ENCODE assay signal across 27 cellular contexts in genomic region chr4:24798036-24798610, GRCh38. TPM values are rescaled to one million over a fixed set of nuclear protein-coding genes. Genes with fewer than 3 reads are reported as not detected.
"Had no signal": no experiment of that assay in that cellular context is flagged by ENCODE, and none has a peak within 500 bp of the region (broad histone marks: within the 10 kb centered on the region; RNA-seq: fewer than 3 reads in every experiment).

No MANE protein-coding gene starts in this region.

- ATAC-seq: effector memory CD8-positive, alpha-beta T cell; esophagus mucosa; foreskin keratinocyte; heart right ventricle; left cardiac atrium; left lung; naive thymus-derived CD4-positive, alpha-beta T cell; stimulated activated naive B cell treated with anti-CD40 and anti-IgM and Interleukin-4, amounts not matched to agents 10 μg/mL and 1 μg/mL and 100 μg/mL, for 72 hours had no signal

- H3K4me1 ChIP-seq: foreskin keratinocyte had no signal

- H3K36me3 Mint-ChIP-seq: stimulated activated naive B cell treated with anti-CD40 and anti-IgM and Interleukin-4, amounts not matched to agents 10 μg/mL and 1 μg/mL and 100 μg/mL, for 72 hours had no signal

- H3K27ac ChIP-seq: epithelial cell of prostate, foreskin keratinocyte, heart right ventricle, left lung, neural progenitor cell, ovary, skin epidermis had no signal

- H3K4me3 ChIP-seq: heart right ventricle, left lung, neural progenitor cell, ovary, skin epidermis, tibial nerve, upper lobe of left lung had no signal

- H3K27me3 ChIP-seq: ovary had no signal

- DNase-seq: central memory CD4-positive, alpha-beta T cell; cortex of kidney; effector memory CD8-positive, alpha-beta T cell; foreskin keratinocyte; glutamatergic neuron; heart right ventricle; hippocampal formation; left cardiac atrium; left lung; mammary epithelial cell; mesendoderm; midbrain; naive thymus-derived CD4-positive, alpha-beta T cell; ovary; stimulated activated CD4-positive, alpha-beta T cell treated with anti-CD3 and anti-CD28 coated beads, Interleukin-15, amount 100 ng/mL, for 24 hours; stimulated activated CD4-positive, alpha-beta T cell treated with anti-CD3 and anti-CD28 coated beads, Interleukin-2, amount 100 ng/mL, for 48 hours; stimulated activated naive B cell treated with anti-CD40 and anti-IgM and Interleukin-4, amounts not matched to agents 10 μg/mL and 1 μg/mL and 100 μg/mL, for 72 hours; upper lobe of left lung had no signal

- H3K9me3 Mint-ChIP-seq: effector memory CD8-positive, alpha-beta T cell; nephron; stimulated activated naive CD8-positive, alpha-beta T cell treated with anti-CD3 and anti-CD28 coated beads, Interleukin-15, Interleukin-2, amounts not matched to agents 100 ng/mL and 50 ng/mL, for 24 hours had no signal

- H3K9me3 ChIP-seq: heart right ventricle, left lung, ovary, thoracic aorta, tibial nerve, upper lobe of left lung had no signal

- H3K4me3 Mint-ChIP-seq: effector memory CD8-positive, alpha-beta T cell; naive thymus-derived CD4-positive, alpha-beta T cell; stimulated activated naive B cell treated with anti-CD40 and anti-IgM and Interleukin-4, amounts not matched to agents 10 μg/mL and 1 μg/mL and 100 μg/mL, for 72 hours; stimulated activated naive CD8-positive, alpha-beta T cell treated with anti-CD3 and anti-CD28 coated beads, Interleukin-15, Interleukin-2, amounts not matched to agents 100 ng/mL and 50 ng/mL, for 24 hours had no signal

- H3K36me3 ChIP-seq: heart right ventricle, left lung, neural progenitor cell, ovary, thoracic aorta, tibial nerve, upper lobe of left lung had no signal

- H3K27ac Mint-ChIP-seq: effector memory CD8-positive, alpha-beta T cell; naive thymus-derived CD4-positive, alpha-beta T cell; nephron; neural progenitor cell; stimulated activated naive B cell treated with anti-CD40 and anti-IgM and Interleukin-4, amounts not matched to agents 10 μg/mL and 1 μg/mL and 100 μg/mL, for 72 hours; stimulated activated naive CD8-positive, alpha-beta T cell treated with anti-CD3 and anti-CD28 coated beads, Interleukin-15, Interleukin-2, amounts not matched to agents 100 ng/mL and 50 ng/mL, for 24 hours had no signal

RNA-seq across cellular contexts. Expression of gene SOD3, which starts 2.8 kb away (rescaled TPM):
- total RNA-seq: dermis microvascular lymphatic vessel endothelial cell; foreskin keratinocyte; naive thymus-derived CD4-positive, alpha-beta T cell had no signal
- polyA plus RNA-seq: mammary epithelial cell; naive thymus-derived CD4-positive, alpha-beta T cell had no signal
